ENCODE assay signal across 8 cellular contexts in genomic region chr1:2255420-2256369, GRCh38. TPM values are rescaled to one million over a fixed set of nuclear protein-coding genes. Genes with fewer than 3 reads are reported as not detected.
DNase-seq lines count a peak whose midpoint lies in the region; ATAC-seq, FAIRE-seq and TF ChIP-seq lines count a peak whose summit lies in the region.

No MANE protein-coding gene starts in this region.

- peaks cover 82% of the 10 kb centered on the region for H3K4me1 ChIP-seq in HepG2 (ENCODE audit: insufficient read depth, low read length)

- BruUV-seq in HepG2 (replicated peaks; lab: Mats Ljungman, UMichigan) (no TSS peak), Calu3 (replicated peaks; lab: Mats Ljungman, UMichigan) (no TSS peak)

- H3K27me3 Mint-ChIP-seq in T-helper 2 cell treated with Interferon-gamma antibody and Interleukin-4, amounts not matched to agents 5 μg/mL and 100 μg/mL, for 36 hours (ENCODE audit: low read depth): no peaks in the 10 kb centered on the region
- no peaks in the 10 kb centered on the region for H3K27me3 Mint-ChIP-seq in Calu3 (ENCODE audit: unreplicated experiment)

- H3K27ac Mint-ChIP-seq in T-helper 2 cell treated with Interferon-gamma antibody and Interleukin-4, amounts not matched to agents 5 μg/mL and 100 μg/mL, for 36 hours: no peak overlapping the region
- no peak overlapping the region for H3K27ac Mint-ChIP-seq in Calu3 (ENCODE audit: unreplicated experiment)

- TF ChIP-seq POLR2A in HepG2 (IDR thresholded peaks at IDR 0.05; ENCODE audit: insufficient read depth in 1 of 2, low read depth in 2 of 2, low read length in 2 of 2): no peak

- peaks cover 37% of the 10 kb centered on the region for H3K4me1 Mint-ChIP-seq in T-helper 2 cell treated with Interferon-gamma antibody and Interleukin-4, amounts not matched to agents 5 μg/mL and 100 μg/mL, for 36 hours (ENCODE audit: low read depth)
- peaks cover 8% of the 10 kb centered on the region for H3K4me1 Mint-ChIP-seq in Calu3 (ENCODE audit: low read depth, unreplicated experiment)

- no peak for TF ChIP-seq CTCF in HepG2 (CRISPR knock-in tag; IDR thresholded peaks at IDR 0.05)
- TF ChIP-seq CTCF in Calu3 (IDR thresholded peaks at IDR 0.05; ENCODE audit: unreplicated experiment): no peak

- H4K20me1 ChIP-seq in HepG2 (ENCODE audit: insufficient read depth, low read length): peaks cover 47% of the 10 kb centered on the region

- no peak overlapping the region; the same call in 1 of the 2 replicates for H3K4me2 ChIP-seq in HepG2 (ENCODE audit: low read depth, low read length)

- peaks cover 5 to 6% of the 10 kb centered on the region in 2 experiments; a peak in 4 of 5 replicates for H3K36me3 ChIP-seq in HepG2 (replicated peaks in 1 of 2; ENCODE audit: control insufficient read depth in 1 of 2, insufficient read depth in 2 of 2, low read length in 2 of 2)

- no peaks in the 10 kb centered on the region for H3K9me3 ChIP-seq in HepG2 (ENCODE audit: low read length)

- peaks cover 100% of the 10 kb centered on the region for H3K79me2 ChIP-seq in HepG2 (ENCODE audit: insufficient read depth, low read length)

- H3K4me3 ChIP-seq in HepG2 (replicated peaks in 1 of 3; ENCODE audit: insufficient read depth in 1 of 3, low read depth in 2 of 3, low read length in 3 of 3): no peak overlapping the region

- FAIRE-seq in HepG2 (lab: Jason Lieb, UNC): peak; percentile 60

- TF ChIP-seq RAD21 in HepG2 (CRISPR knock-in tag; IDR thresholded peaks at IDR 0.05): no peak

- H3K27ac ChIP-seq in angular gyrus (ENCODE audit: low read depth, low read length): peak overlapping the region; percentile 73
- peak overlapping the region; percentile 51 for H3K27ac ChIP-seq in HepG2 (ENCODE audit: extremely low read length, insufficient read depth, low read length)

- no peak overlapping the region for H3K4me3 Mint-ChIP-seq in T-helper 2 cell treated with Interferon-gamma antibody and Interleukin-4, amounts not matched to agents 5 μg/mL and 100 μg/mL, for 36 hours
- H3K4me3 Mint-ChIP-seq in Calu3 (ENCODE audit: low read depth, unreplicated experiment): no peak overlapping the region

- DNase-seq in HS-27A (ENCODE audit: low read depth) (peak; percentile 36), HepG2 (ENCODE audit: low spot score) (peak; percentile 52), Calu3 (no peak)
- DNase-seq in T-helper 2 cell treated with Interferon-gamma antibody and Interleukin-4, amounts not matched to agents 5 μg/mL and 100 μg/mL, for 36 hours (ENCODE audit: low spot score): peak; percentile 77
- DNase-seq in stimulated activated CD8-positive, alpha-beta memory T cell treated with anti-CD3 and anti-CD28 coated beads, Interleukin-7, amount 100 ng/mL, for 4 hours (ENCODE audit: low read depth in 2 of 2): peak; percentile 59 to 84

- no peak overlapping the region for H3K9ac ChIP-seq in HepG2 (ENCODE audit: insufficient read depth, low read depth, low read length)

- H2AFZ ChIP-seq in HepG2 (ENCODE audit: low read length): no peak overlapping the region

- POLR2A ChIA-PET in HepG2 (lab: Yijun Ruan, JAX): interaction anchor here (0.7 to 1.2 kb wide), 2 partner anchors 22 to 24 kb away, joined by 3 to 4 read pairs; no protein-coding TSS in a partner anchor

- in situ Hi-C loops in HepG2 (cut with HindIII; ENCODE audit: extremely low pct_ligation_motif_present, low pct_unique_long_range_greater_than_20kb): no loop called here

- WGBS in HepG2 (ENCODE audit: low lambda C conversion rate): 75% methylated on average over 5 of the region's 5 CpGs

- ATAC-seq in GM18907 (IDR thresholded peaks at IDR 0.05; ENCODE audit: unreplicated experiment) (peak; percentile 56), HepG2 (no peak), HG03039 (IDR thresholded peaks at IDR 0.05; ENCODE audit: unreplicated experiment) (no peak)

- peaks cover 47% of the 10 kb centered on the region for H3K36me3 Mint-ChIP-seq in T-helper 2 cell treated with Interferon-gamma antibody and Interleukin-4, amounts not matched to agents 5 μg/mL and 100 μg/mL, for 36 hours (ENCODE audit: low read depth)
- H3K36me3 Mint-ChIP-seq in Calu3 (ENCODE audit: insufficient read depth, unreplicated experiment): peaks cover 7% of the 10 kb centered on the region

- TF ChIP-seq EP300 in HepG2 (IDR thresholded peaks at IDR 0.05; ENCODE audit: low read depth in 2 of 2, low read length in 2 of 2) (no peak), HepG2 (CRISPR knock-in tag; IDR thresholded peaks at IDR 0.05; ENCODE audit: borderline replicate concordance) (no peak)

- no peaks in the 10 kb centered on the region for H3K27me3 ChIP-seq in HepG2 (ENCODE audit: control insufficient read depth in 1 of 2, insufficient read depth in 2 of 2, low read length in 2 of 2)

- peaks cover 13% of the 10 kb centered on the region for H3K9me3 Mint-ChIP-seq in T-helper 2 cell treated with Interferon-gamma antibody and Interleukin-4, amounts not matched to agents 5 μg/mL and 100 μg/mL, for 36 hours
- no peaks in the 10 kb centered on the region for H3K9me3 Mint-ChIP-seq in Calu3 (ENCODE audit: low read depth, unreplicated experiment)

- CTCF ChIA-PET in HepG2 (lab: Yijun Ruan, JAX; ENCODE audit: low intra/inter-chr PET ratio, low total read pairs): no interaction called here
- CTCF ChIA-PET in Calu3 (lab: Charles Lee): interaction anchor here (0.6 to 1.0 kb wide), 2 partner anchors 28 to 136 kb away, joined by 3 read pairs; partner anchors contain the start of genes MORN1 and RER1

- intact Hi-C loops in HepG2 (cut with micrococcal nuclease; ENCODE audit: unreplicated experiment) (no loop called here), Calu3 (cut with micrococcal nuclease; ENCODE audit: unreplicated experiment) (no loop called here)

TF ChIP-seq in HepG2, 621 proteins besides CTCF, POLR2A, EP300 and RAD21 (continues in another document):
- TF ChIP-seq GABPB1 (CRISPR knock-in tag; IDR thresholded peaks at IDR 0.05): peak; percentile 85
- TF ChIP-seq HNF1A (IDR thresholded peaks at IDR 0.05; ENCODE audit: low read depth): no peak
- TF ChIP-seq HNF1A (CRISPR knock-in tag; IDR thresholded peaks at IDR 0.05; ENCODE audit: borderline replicate concordance): no peak

RNA-seq across cellular contexts. Expression of gene SKI, which starts 27.6 kb away (rescaled TPM):
- 6.9 and 9.6 TPM in 2 replicates for total RNA-seq in HepG2 (2016; rRNA removed; fragmentation: Illumina TruSeq; extraction: Trizol)
- 3.4 and 6.3 TPM in 2 replicates for total RNA-seq in HepG2 (2016; cell fraction: cytosol; rRNA removed; fragmentation: Illumina TruSeq; extraction: Trizol; ENCODE audit: low read depth)
- total RNA-seq in HepG2 (2016; cell fraction: insoluble cytoplasmic fraction; rRNA removed; fragmentation: Illumina TruSeq; extraction: Trizol): 7.7 and 7.9 TPM in 2 replicates
- total RNA-seq in HepG2 (2016; cell fraction: membrane; rRNA removed; fragmentation: Illumina TruSeq; extraction: Trizol): 4.6 and 5.7 TPM in 2 replicates
- total RNA-seq in HepG2 (2016; cell fraction: nucleus; rRNA removed; fragmentation: Illumina TruSeq; extraction: Trizol): 10.6 and 12.2 TPM in 2 replicates
- polyA plus RNA-seq in HepG2 (2011; rRNA removed): 4.7 and 5.9 TPM in 2 replicates
- 3.8 and 4.2 TPM in 2 replicates for polyA plus RNA-seq in HepG2 (2011; cell fraction: cytosol; rRNA removed)
- 20.3 and 21.2 TPM in 2 replicates for polyA plus RNA-seq in HepG2 (2011; cell fraction: nucleus; rRNA removed)
- polyA plus RNA-seq in HepG2 (2012): 10.1 and 12.3 TPM in 2 replicates
- 0.60 and 0.83 TPM in 2 replicates for polyA plus RNA-seq in HepG2 (2016; cell fraction: cytosol; fragmentation: Illumina TruSeq; extraction: Trizol; ENCODE audit: low read depth)
- polyA plus RNA-seq in HepG2 (2016; cell fraction: insoluble cytoplasmic fraction; fragmentation: Illumina TruSeq; extraction: Trizol; ENCODE audit: low read depth): 16.7 and 23.3 TPM in 2 replicates
- polyA plus RNA-seq in HepG2 (2016; cell fraction: membrane; fragmentation: Illumina TruSeq; extraction: Trizol; ENCODE audit: low read depth): 3.7 and 4.4 TPM in 2 replicates
- polyA plus RNA-seq in HepG2 (2016; cell fraction: nucleus; fragmentation: Illumina TruSeq; extraction: Trizol; ENCODE audit: insufficient read depth, low read depth): 33.8 and 34.3 TPM in 2 replicates
- polyA minus RNA-seq in HepG2 (2011; rRNA and poly(A)+ RNA removed; ENCODE audit: low replicate concordance): 4.4 and 14.7 TPM in 2 replicates
- 16.7 and 22.2 TPM in 2 replicates for polyA minus RNA-seq in HepG2 (2011; cell fraction: cytosol; rRNA and poly(A)+ RNA removed)
- polyA minus RNA-seq in HepG2 (2011; cell fraction: nucleus; rRNA and poly(A)+ RNA removed): 10.9 and 12.1 TPM in 2 replicates
- total RNA-seq in Calu3 (2022): 32.8 and 33.8 TPM in 2 replicates
